Comparison of ENCODE assay signal across 7 cellular contexts in genomic region chr7:153748885-153749284, GRCh38.
DNase-seq lines count a peak whose midpoint lies in the region; ATAC-seq and TF ChIP-seq lines count a peak whose summit lies in the region.
"Not testable (repeated sequence)": the region's sequence is repeated elsewhere in the genome, so short reads cannot be mapped to it uniquely, and the experiment has no call there.

No MANE protein-coding gene starts in this region.

- WGBS in transverse colon (ENCODE audit: low coverage in 1 of 2), 2 donors = 34% methylated on average over 13 of the region's 25 CpGs; no CpG with 5 or more reads in 1 of the 2 donors

- not testable (repeated sequence) for H3K79me2 ChIP-seq in GM23338 (replicated peaks; ENCODE audit: insufficient read depth); neural cell (replicated peaks; ENCODE audit: insufficient read depth, low read length)

- not testable (repeated sequence) for TF ChIP-seq CTCF in GM23338 (conservative IDR thresholded peaks at IDR 0.05; ENCODE audit: low read depth in 2 of 2); brain (conservative IDR thresholded peaks at IDR 0.05); neural cell (IDR thresholded peaks at IDR 0.05; ENCODE audit: poor library complexity, severe bottlenecking); transverse colon (IDR thresholded peaks at IDR 0.05)

- not testable (repeated sequence) for TF ChIP-seq EP300 in neural cell (conservative IDR thresholded peaks at IDR 0.05; ENCODE audit: poor library complexity, severe bottlenecking); transverse colon (IDR thresholded peaks at IDR 0.05; ENCODE audit: low read depth)

- H3K27ac ChIP-seq in GM23338 (ENCODE audit: low read depth); iPS-18a (ENCODE audit: low read length); neural cell (ENCODE audit: low read length): not testable (repeated sequence)
- peak overlapping the region in 2 of 4 donors; percentile 12 to 41 for H3K27ac ChIP-seq in transverse colon

- not testable (repeated sequence) for H3K4me1 ChIP-seq in GM23338 (ENCODE audit: insufficient read depth); iPS-18a (ENCODE audit: control insufficient read depth, low read depth, low read length); transverse colon

- H2AFZ ChIP-seq in GM23338; neural cell (ENCODE audit: low read depth, low read length): not testable (repeated sequence)

- not testable (repeated sequence) for H3K36me3 ChIP-seq in GM23338 (ENCODE audit: insufficient read depth); iPS-18a (ENCODE audit: control insufficient read depth, low read depth, low read length); neural cell (ENCODE audit: insufficient read depth, low read length); transverse colon

- TF ChIP-seq POLR2A in transverse colon (IDR thresholded peaks at IDR 0.05) = not testable (repeated sequence)

- H3K4me1 Mint-ChIP-seq in GM23338, brain: not testable (repeated sequence)

- ATAC-seq in GM23338 = peak; percentile 77

- H3K9me3 ChIP-seq in iPS-18a (ENCODE audit: control insufficient read depth, low read depth, low read length); neural cell (ENCODE audit: low read length); transverse colon: not testable (repeated sequence)

- H3K27ac Mint-ChIP-seq in GM23338, brain: not testable (repeated sequence)

- TF ChIP-seq RAD21 in neural cell (conservative IDR thresholded peaks at IDR 0.05) = not testable (repeated sequence)

- not testable (repeated sequence) for H3K27me3 ChIP-seq in GM23338 (ENCODE audit: insufficient read depth); neural cell (ENCODE audit: insufficient read depth, low read depth, low read length); transverse colon
- peaks cover 27% of the 10 kb centered on the region for H3K27me3 ChIP-seq in iPS-18a (ENCODE audit: control insufficient read depth, insufficient read depth, low read length)

- H3K9me2 ChIP-seq in GM23338 (ENCODE audit: insufficient read depth); neural cell (ENCODE audit: insufficient read depth, low read length): not testable (repeated sequence)

- not testable (repeated sequence) for H4K20me1 ChIP-seq in GM23338 (replicated peaks; ENCODE audit: insufficient read depth); neural cell (ENCODE audit: insufficient read depth)

- not testable (repeated sequence) for DNase-seq in GM23338 (ENCODE audit: low spot score); transverse colon
- DNase-seq in NCI-H146 treated with DMSO at 0.1 percent for 48 hours (lab: John Stamatoyannopoulos, UW; ENCODE audit: unreplicated experiment) (peak; percentile 21), retina (peak; percentile 69)

- peak overlapping the region; percentile 54; the same call in 2 of the 3 replicates for H3K4me3 Mint-ChIP-seq in GM23338
- peak overlapping the region in 3 of 5 experiments; percentile 40 to 72 (median 62) for H3K4me3 Mint-ChIP-seq in brain

- H3K27me3 Mint-ChIP-seq in GM23338 (ENCODE audit: insufficient read depth, low read depth, poor library complexity); brain: not testable (repeated sequence)

- not testable (repeated sequence) for H3K9ac ChIP-seq in iPS-18a (ENCODE audit: low read length); neural cell (ENCODE audit: low read length)

- H3K36me3 Mint-ChIP-seq in GM23338 (ENCODE audit: low read depth); brain: not testable (repeated sequence)

- intact Hi-C loops in transverse colon (cut with DNase I; ENCODE audit: low total_unique reads) = not testable (repeated sequence)

- not testable (repeated sequence) for H3K4me3 ChIP-seq in GM23338
- peak overlapping the region; percentile 24 for H3K4me3 ChIP-seq in iPS-18a (ENCODE audit: low read length)
- H3K4me3 ChIP-seq in neural cell (ENCODE audit: low read length) = peak overlapping the region; percentile 56
- peak overlapping the region in 3 of 4 donors; percentile 11 to 23 (median 20) for H3K4me3 ChIP-seq in transverse colon

- H3K9me3 Mint-ChIP-seq in GM23338 = peaks cover 41% of the 10 kb centered on the region
- H3K9me3 Mint-ChIP-seq in brain = not testable (repeated sequence)

- H3K4me2 ChIP-seq in GM23338; neural cell (ENCODE audit: low read length): not testable (repeated sequence)

- not testable (repeated sequence) for H3F3A ChIP-seq in GM23338 (replicated peaks; ENCODE audit: low read depth); neural cell (ENCODE audit: insufficient read depth, low read length, poor library complexity, severe bottlenecking)

- in situ Hi-C loops in transverse colon (cut with MboI; ENCODE audit: low pct_ligation_motif_present in 1 of 4, low pct_unique_long_range_greater_than_20kb in 1 of 4, low sequenced_read_pairs in 3 of 4) = not testable (repeated sequence)
